Comparison of ENCODE assay signal across 1 cellular context in genomic region chr6:18585032-18585573, GRCh38.
TF ChIP-seq lines count a peak whose summit lies in the region.

No MANE protein-coding gene starts in this region.

TF ChIP-seq in HepG2, 621 proteins besides CTCF, POLR2A, EP300 and RAD21 (continued from another document and continues in another):
- peak; percentile 34; the same call in 1 of the 2 replicates for TF ChIP-seq PAXIP1 (CRISPR knock-in tag; conservative IDR thresholded peaks at IDR 0.05)
- 0 out of 2 replicates have a peak, but pooled peaks have one; percentile 42 for TF ChIP-seq JUND (CRISPR knock-in tag; IDR thresholded peaks at IDR 0.05)
- no peak for TF ChIP-seq TSC22D2 (CRISPR knock-in tag; IDR thresholded peaks at IDR 0.05; ENCODE audit: borderline replicate concordance)
- TF ChIP-seq POGZ (CRISPR knock-in tag; IDR thresholded peaks at IDR 0.05) = 0 out of 2 replicates have a peak, but pooled peaks have one; percentile 14
- TF ChIP-seq ATF6 (CRISPR knock-in tag; conservative IDR thresholded peaks at IDR 0.05) = no peak
- no peak for TF ChIP-seq GZF1 (CRISPR knock-in tag; IDR thresholded peaks at IDR 0.05)
- no peak for TF ChIP-seq THAP9 (CRISPR knock-in tag; IDR thresholded peaks at IDR 0.05; ENCODE audit: borderline replicate concordance)
- TF ChIP-seq ESRRA (CRISPR knock-in tag; IDR thresholded peaks at IDR 0.05; ENCODE audit: low read depth) = no peak
- peak; percentile 36; the same call in 1 of the 2 replicates for TF ChIP-seq AHDC1 (CRISPR knock-in tag; IDR thresholded peaks at IDR 0.05; ENCODE audit: borderline replicate concordance)
- no peak for TF ChIP-seq ZNF17 (CRISPR knock-in tag; IDR thresholded peaks at IDR 0.05)
- TF ChIP-seq DMAP1 (CRISPR knock-in tag; IDR thresholded peaks at IDR 0.05) = 0 out of 2 replicates have a peak, but pooled peaks have one; percentile 19
- 0 out of 2 replicates have a peak, but pooled peaks have one; percentile 42 for TF ChIP-seq ZNF792 (CRISPR knock-in tag; IDR thresholded peaks at IDR 0.05)
- TF ChIP-seq ZNF281 (CRISPR knock-in tag; IDR thresholded peaks at IDR 0.05; ENCODE audit: borderline replicate concordance) = peak; percentile 88
- peak; percentile 59; the same call in 1 of the 2 replicates for TF ChIP-seq ZNF605 (CRISPR knock-in tag; IDR thresholded peaks at IDR 0.05)
- TF ChIP-seq FOSL1 (CRISPR knock-in tag; IDR thresholded peaks at IDR 0.05; ENCODE audit: borderline replicate concordance) = peak; percentile 27; the same call in 1 of the 2 replicates
- no peak for TF ChIP-seq ZNF614 (CRISPR knock-in tag; IDR thresholded peaks at IDR 0.05; ENCODE audit: borderline replicate concordance)
- TF ChIP-seq ATF3 (CRISPR knock-in tag; IDR thresholded peaks at IDR 0.05) = peak; percentile 66; the same call in 1 of the 2 replicates
- TF ChIP-seq TIGD3 (CRISPR knock-in tag; IDR thresholded peaks at IDR 0.05; ENCODE audit: borderline replicate concordance) = no peak
- peak; percentile 46; the same call in 1 of the 2 replicates for TF ChIP-seq CREB1 (IDR thresholded peaks at IDR 0.05)
- peak; percentile 44; the same call in 1 of the 2 replicates for TF ChIP-seq CREB1 (CRISPR knock-in tag; IDR thresholded peaks at IDR 0.05)
- peak in 1 of 2 experiments; percentile 28; a peak in 1 of 4 replicates for TF ChIP-seq ATF4 (CRISPR knock-in tag; IDR thresholded peaks at IDR 0.05)
- no peak for TF ChIP-seq ZNF441 (CRISPR knock-in tag; IDR thresholded peaks at IDR 0.05; ENCODE audit: borderline replicate concordance)
- TF ChIP-seq DRAP1 (CRISPR knock-in tag; IDR thresholded peaks at IDR 0.05) = no peak
- 0 out of 2 replicates have a peak, but pooled peaks have one; percentile 9 for TF ChIP-seq ZNF12 (CRISPR knock-in tag; IDR thresholded peaks at IDR 0.05)
- TF ChIP-seq TFAP4 (IDR thresholded peaks at IDR 0.05; ENCODE audit: borderline replicate concordance, low read depth) = peak; percentile 71; the same call in 1 of the 2 replicates
- TF ChIP-seq ZBTB10 (CRISPR knock-in tag; IDR thresholded peaks at IDR 0.05; ENCODE audit: borderline replicate concordance) = no peak
